ENCODE assay signal across 20 cellular contexts in genomic region chr18:26097563-26097962, GRCh38. TPM values are rescaled to one million over a fixed set of nuclear protein-coding genes. Genes with fewer than 3 reads are reported as not detected.
A peak's percentile ranks its signal among the peaks of the same experiment; 100 is the strongest.
DNase-seq lines count a peak whose midpoint lies in the region; FAIRE-seq and TF ChIP-seq lines count a peak whose summit lies in the region.
"Had no signal": no experiment of that assay in that cellular context is flagged by ENCODE, and none has a peak within 500 bp of the region (broad histone marks: within the 10 kb centered on the region; RNA-seq: fewer than 3 reads in every experiment).

No MANE protein-coding gene starts in this region.

- H3K27me3 Mint-ChIP-seq in MCF 10A (ENCODE audit: insufficient read depth, unreplicated experiment) = no peaks in the 10 kb centered on the region
- H3K27me3 Mint-ChIP-seq: CD4-positive, alpha-beta T cell had no signal

- H3K27ac Mint-ChIP-seq in MCF 10A (ENCODE audit: low read depth, unreplicated experiment) = peak overlapping the region; percentile 46
- H3K27ac Mint-ChIP-seq: CD4-positive, alpha-beta T cell had no signal

- no peaks in the 10 kb centered on the region for H3K36me3 Mint-ChIP-seq in MCF 10A (ENCODE audit: insufficient read depth, unreplicated experiment)

- no peak for TF ChIP-seq POLR2A in breast epithelium (IDR thresholded peaks at IDR 0.05)
- no peak for TF ChIP-seq POLR2A in esophagus squamous epithelium (IDR thresholded peaks at IDR 0.05)
- TF ChIP-seq POLR2A in suprapubic skin (IDR thresholded peaks at IDR 0.05) = no peak

- H3K4me1 ChIP-seq in breast epithelium = no peaks in the 10 kb centered on the region
- H3K4me1 ChIP-seq in esophagus squamous epithelium = peaks cover 0 to 8% (median 0%) of the 10 kb centered on the region in 3 donors
- H3K4me1 ChIP-seq in suprapubic skin = no peaks in the 10 kb centered on the region
- H3K4me1 ChIP-seq: A549, Caco-2, HAP-1 had no signal

- intact Hi-C loops in MCF 10A (cut with micrococcal nuclease) = no loop called here
- intact Hi-C loops in breast epithelium (cut with DNase I; ENCODE audit: low total_unique reads) = no loop called here
- intact Hi-C loops in esophagus squamous epithelium (cut with DNase I) = no loop called here

- H3K9me3 Mint-ChIP-seq in MCF 10A (ENCODE audit: unreplicated experiment) = no peaks in the 10 kb centered on the region

- TF ChIP-seq EP300 in suprapubic skin (IDR thresholded peaks at IDR 0.05) = no peak

- DNase-seq in MCF 10A (ENCODE audit: unreplicated experiment) (peak; percentile 70), breast epithelium (ENCODE audit: low spot score in 2 of 2) (no peak), bronchial epithelial cell (ENCODE audit: low read depth) (peak; percentile 95), esophagus squamous epithelium (lab: John Stamatoyannopoulos, UW) (no peak), suprapubic skin (ENCODE audit: low spot score in 2 of 2) (no peak), SHP77 (lab: John Stamatoyannopoulos, UW) (no peak), H7 (no peak), NCI-H1694 treated with DMSO at 0.1 percent for 48 hours (lab: John Stamatoyannopoulos, UW) (no peak)
- DNase-seq: AML-193; Caco-2; CD4-positive, alpha-beta T cell; GOT3 had no signal

- H3K4me3 ChIP-seq in breast epithelium (no peak overlapping the region), bronchial epithelial cell (ENCODE audit: low read depth, low read length) (no peak overlapping the region), esophagus squamous epithelium (no peak overlapping the region), suprapubic skin (no peak overlapping the region), H7 (ENCODE audit: insufficient read depth, low read depth, low read length) (no peak overlapping the region)
- H3K4me3 ChIP-seq: A549, HAP-1 had no signal

- no peak overlapping the region for H3K4me3 Mint-ChIP-seq in MCF 10A (ENCODE audit: unreplicated experiment)
- H3K4me3 Mint-ChIP-seq: CD4-positive, alpha-beta T cell had no signal

- no TSS peak for BruUV-seq in MCF 10A (replicated peaks; lab: Mats Ljungman, UMichigan)

- no peaks in the 10 kb centered on the region for H3K36me3 ChIP-seq in breast epithelium
- H3K36me3 ChIP-seq in bronchial epithelial cell (ENCODE audit: control insufficient read depth, insufficient read depth, low read length) = no peaks in the 10 kb centered on the region
- no peaks in the 10 kb centered on the region for H3K36me3 ChIP-seq in esophagus squamous epithelium
- H3K36me3 ChIP-seq in suprapubic skin = no peaks in the 10 kb centered on the region
- H3K36me3 ChIP-seq in H7 (replicated peaks; ENCODE audit: control insufficient read depth, insufficient read depth, low read length) = no peaks in the 10 kb centered on the region
- H3K36me3 ChIP-seq: HAP-1 had no signal

- H3K27ac ChIP-seq in breast epithelium = no peak overlapping the region
- peak overlapping the region in 3 of 4 donors; percentile 0 to 53 (median 47) for H3K27ac ChIP-seq in esophagus squamous epithelium
- peak overlapping the region; percentile 24 for H3K27ac ChIP-seq in suprapubic skin
- H3K27ac ChIP-seq: 22Rv1, A549, C4-2B had no signal

- WGBS in esophagus squamous epithelium, 2 donors = 39 to 51% methylated on average over 5 of the region's 5 CpGs
- WGBS in suprapubic skin = 67% methylated on average over 5 of the region's 5 CpGs

- no peaks in the 10 kb centered on the region for H3K27me3 ChIP-seq in breast epithelium
- no peaks in the 10 kb centered on the region for H3K27me3 ChIP-seq in bronchial epithelial cell (ENCODE audit: control insufficient read depth, insufficient read depth, low read length)
- H3K27me3 ChIP-seq in esophagus squamous epithelium = no peaks in the 10 kb centered on the region
- H3K27me3 ChIP-seq in suprapubic skin = no peaks in the 10 kb centered on the region
- no peaks in the 10 kb centered on the region for H3K27me3 ChIP-seq in H7 (ENCODE audit: control insufficient read depth, insufficient read depth, low read length)

- TF ChIP-seq CTCF in MCF 10A (IDR thresholded peaks at IDR 0.05; ENCODE audit: unreplicated experiment) (no peak), breast epithelium (IDR thresholded peaks at IDR 0.05) (no peak), bronchial epithelial cell (IDR thresholded peaks at IDR 0.05; ENCODE audit: insufficient read depth, low read length, severe bottlenecking) (no peak), esophagus squamous epithelium (IDR thresholded peaks at IDR 0.05) (no peak), suprapubic skin (IDR thresholded peaks at IDR 0.05) (no peak)

- no peak for FAIRE-seq in bronchial epithelial cell (lab: Jason Lieb, UNC)
- FAIRE-seq: A549, D721Med, G401.6, GM12891 had no signal

- H3K9me3 ChIP-seq in breast epithelium = no peaks in the 10 kb centered on the region
- H3K9me3 ChIP-seq in esophagus squamous epithelium = peaks cover 0 to 8% (median 0%) of the 10 kb centered on the region in 3 donors
- H3K9me3 ChIP-seq in suprapubic skin = no peaks in the 10 kb centered on the region
- H3K9me3 ChIP-seq: A549, Caco-2, HAP-1 had no signal

- H3K4me1 Mint-ChIP-seq in MCF 10A (ENCODE audit: insufficient read depth, unreplicated experiment) = no peaks in the 10 kb centered on the region

- CTCF ChIA-PET in MCF 10A (lab: Yijun Ruan, JAX) = interaction anchor here (0.5 to 1.2 kb wide), 3 partner anchors 15 to 62 kb away, joined by 3 to 5 read pairs (median 3); no protein-coding TSS in a partner anchor

- POLR2A ChIA-PET in MCF 10A (lab: Yijun Ruan, JAX) = interaction anchor here (0.7 to 1.2 kb wide), 7 partner anchors 8 to 452 kb away, joined by 3 to 6 read pairs (median 3); partner anchors contain the start of gene TAF4B

RNA-seq across cellular contexts. Expression of gene SS18, which starts 7.2 kb away (rescaled TPM):
- total RNA-seq in MCF 10A (2022) (89.9 and 103 TPM in 2 replicates), breast epithelium (100 to 1,000 TPM in 2 of 3 donors, 10 to 100 TPM in 1; 99.1 to 205 (median 148) TPM), bronchial epithelial cell (128 and 134 TPM in 2 replicates), esophagus squamous epithelium (100 to 1,000 TPM in 1 of 4 donors, 10 to 100 TPM in 3; 72.7 to 107 (median 82.4) TPM), suprapubic skin (100 to 1,000 TPM; 140 to 386 (median 207) TPM)
- total RNA-seq in H7 (2014; rRNA removed; shearing (Covaris generic)) = 97.6 and 112 TPM in 2 replicates

RNA-seq across cellular contexts. Expression of gene PSMA8, which starts 36.1 kb away (rescaled TPM):
- total RNA-seq in MCF 10A (2022) = not detected in 2 replicates
- not detected for total RNA-seq in breast epithelium
- total RNA-seq in bronchial epithelial cell = not detected in 2 replicates
- not detected for total RNA-seq in esophagus squamous epithelium
- not detected for total RNA-seq in suprapubic skin
- total RNA-seq in H7 (2014; rRNA removed; shearing (Covaris generic)) = not detected in 2 replicates
- total RNA-seq: Caco-2, HT-29 had no signal

Comparison
In these comparisons a context has a peak if more than half of its experiments do, and no peak if none do; other contexts are left out.
1. DNase-seq: peak in MCF 10A (single experiment) and bronchial epithelial cell (single experiment); none in breast epithelium (0 of 2), esophagus squamous epithelium (single experiment), suprapubic skin (0 of 2), SHP77 (0 of 2), H7 (single experiment) and NCI-H1694 treated with DMSO at 0.1 percent for 48 hours (single experiment).
2. H3K27ac ChIP-seq: peak in esophagus squamous epithelium (3 of 4) and suprapubic skin (single experiment); none in breast epithelium (0 of 2).